ENCODE assay signal across 8 cellular contexts in genomic region chr17:42312285-42313130, GRCh38. TPM values are rescaled to one million over a fixed set of nuclear protein-coding genes. Genes with fewer than 3 reads are reported as not detected.
DNase-seq lines count a peak whose midpoint lies in the region; ATAC-seq and TF ChIP-seq lines count a peak whose summit lies in the region.

No MANE protein-coding gene starts in this region.

- peak overlapping the region; percentile 94 for H3K27ac Mint-ChIP-seq in activated naive CD8-positive, alpha-beta T cell

- H3K4me1 ChIP-seq in SK-N-SH (ENCODE audit: control insufficient read depth in 1 of 2, insufficient read depth in 2 of 2, low read depth in 1 of 2, low read length in 1 of 2), result peaks cover 0 to 15% of the 10 kb centered on the region in 2 experiments; a peak in 2 of 4 replicates
- H3K4me1 ChIP-seq in parathyroid adenoma, result no peaks in the 10 kb centered on the region
- peaks cover 12 to 26% (median 21%) of the 10 kb centered on the region in 4 donors for H3K4me1 ChIP-seq in transverse colon

- TF ChIP-seq CTCF in SK-N-SH (IDR thresholded peaks at IDR 0.05) (peak; percentile 65), parathyroid adenoma (IDR thresholded peaks at IDR 0.05) (peak; percentile 60), transverse colon (IDR thresholded peaks at IDR 0.05) (peak; percentile 47 to 55 (median 53))

- H3K9me3 ChIP-seq in SK-N-SH (no peaks in the 10 kb centered on the region), parathyroid adenoma (ENCODE audit: control insufficient read depth, low read length) (no peaks in the 10 kb centered on the region), transverse colon (no peaks in the 10 kb centered on the region)

- TF ChIP-seq RAD21 in SK-N-SH (IDR thresholded peaks at IDR 0.05; ENCODE audit: low read length), result peak; percentile 70

- POLR2A ChIA-PET in SK-N-SH (lab: Yijun Ruan, JAX), result interaction anchor here (1.1 to 1.3 kb wide), 2 partner anchors 35 to 76 kb away, joined by 4 read pairs; partner anchors contain the start of gene STAT3

- H3K79me2 ChIP-seq in SK-N-SH (ENCODE audit: insufficient read depth) (no peaks in the 10 kb centered on the region), parathyroid adenoma (no peaks in the 10 kb centered on the region)

- no peak overlapping the region for H3K9ac ChIP-seq in SK-N-SH
- H3K9ac ChIP-seq in parathyroid adenoma, result no peak overlapping the region

- no peaks in the 10 kb centered on the region for H3K9me3 Mint-ChIP-seq in activated naive CD8-positive, alpha-beta T cell (ENCODE audit: low read depth)

- no peaks in the 10 kb centered on the region for H3K27me3 Mint-ChIP-seq in activated naive CD8-positive, alpha-beta T cell

- in situ Hi-C loops in transverse colon (cut with MboI; ENCODE audit: low pct_ligation_motif_present in 1 of 4, low pct_unique_long_range_greater_than_20kb in 1 of 4, low sequenced_read_pairs in 3 of 4), result loop anchor here in 1 of 4 donors (25.0 kb wide), 1 partner anchor 200 kb away; no protein-coding TSS in a partner anchor

- DNase-seq in GF-D8 (lab: John Stamatoyannopoulos, UW) (peak; percentile 75), HuH-7 (ENCODE audit: low spot score) (peak; percentile 93), SK-N-SH (peak; percentile 93), head of caudate nucleus (peak; percentile 77 to 94 (median 88)), transverse colon (peak; percentile 83)

- H3K4me3 ChIP-seq in SK-N-SH (ENCODE audit: low read depth in 2 of 2, low read length in 1 of 2) (no peak overlapping the region; a peak in 1 of 4 replicates), parathyroid adenoma (ENCODE audit: low read depth, low read length) (no peak overlapping the region), transverse colon (peak overlapping the region in 1 of 4 donors; percentile 24)

- ATAC-seq in HG02623 (IDR thresholded peaks at IDR 0.05; ENCODE audit: unreplicated experiment), result no peak

- peak overlapping the region; percentile 26; the same call in 1 of the 2 replicates for H3K4me2 ChIP-seq in SK-N-SH
- H3K4me2 ChIP-seq in parathyroid adenoma (ENCODE audit: low read length), result no peak overlapping the region

- H3K27me3 ChIP-seq in SK-N-SH (ENCODE audit: insufficient read depth), result no peaks in the 10 kb centered on the region
- H3K27me3 ChIP-seq in parathyroid adenoma (ENCODE audit: control insufficient read depth, insufficient read depth, low read length), result no peaks in the 10 kb centered on the region
- H3K27me3 ChIP-seq in transverse colon, result no peaks in the 10 kb centered on the region

- H3K36me3 ChIP-seq in SK-N-SH (replicated peaks in 1 of 2; ENCODE audit: control insufficient read depth in 1 of 2, insufficient read depth in 2 of 2, low read length in 1 of 2) (peaks cover 17 to 38% of the 10 kb centered on the region in 2 experiments), parathyroid adenoma (ENCODE audit: control insufficient read depth, insufficient read depth, low read length) (no peaks in the 10 kb centered on the region), transverse colon (peaks cover 0 to 25% (median 9%) of the 10 kb centered on the region in 4 donors)

- H4K20me1 ChIP-seq in SK-N-SH (ENCODE audit: insufficient read depth), result no peaks in the 10 kb centered on the region

- H3K4me3 Mint-ChIP-seq in activated naive CD8-positive, alpha-beta T cell, result peak overlapping the region; percentile 83

- H3K4me1 Mint-ChIP-seq in activated naive CD8-positive, alpha-beta T cell (ENCODE audit: low read depth), result peaks cover 76% of the 10 kb centered on the region

- no peak overlapping the region for H2AFZ ChIP-seq in SK-N-SH (ENCODE audit: low read depth)
- H2AFZ ChIP-seq in parathyroid adenoma, result peak overlapping the region; percentile 70

- peak; percentile 8 for TF ChIP-seq POLR2A in transverse colon (IDR thresholded peaks at IDR 0.05)

- 61% methylated on average over 24 of the region's 54 CpGs for WGBS in SK-N-SH (ENCODE audit: low lambda C conversion rate)
- WGBS in transverse colon (ENCODE audit: low coverage in 1 of 2), 2 donors, result 38% methylated on average over 42 of the region's 54 CpGs; no CpG with 5 or more reads in 1 of the 2 donors

- CTCF ChIA-PET in SK-N-SH (lab: Yijun Ruan, JAX), result interaction anchor here (0.6 to 26.2 kb wide), 38 partner anchors 9 to 443 kb away, joined by 3 to 683 read pairs (median 5); partner anchors contain the start of genes CAVIN1, CNP, KCNH4 and NAGLU

- H3F3A ChIP-seq in SK-N-SH (replicated peaks; ENCODE audit: insufficient read depth), result peaks cover 14% of the 10 kb centered on the region

- peak overlapping the region in 1 of 2 experiments; percentile 51; a peak in 2 of 4 replicates for H3K27ac ChIP-seq in SK-N-SH (ENCODE audit: low read depth in 2 of 2, low read length in 1 of 2)
- no peak overlapping the region for H3K27ac ChIP-seq in parathyroid adenoma
- peak overlapping the region; percentile 82 to 93 (median 88) for H3K27ac ChIP-seq in transverse colon

- intact Hi-C loops in head of caudate nucleus (cut with DNase I), result loop anchor here (10.0 kb wide), 1 partner anchor 202 kb away; no protein-coding TSS in a partner anchor
- intact Hi-C loops in transverse colon (cut with DNase I; ENCODE audit: low total_unique reads), result no loop called here

- TF ChIP-seq EP300 in SK-N-SH (IDR thresholded peaks at IDR 0.05; ENCODE audit: borderline replicate concordance in 1 of 2, low read depth in 1 of 2, low read length in 1 of 2) (peak in 1 of 2 experiments; percentile 2; a peak in 1 of 4 replicates), transverse colon (IDR thresholded peaks at IDR 0.05; ENCODE audit: low read depth) (no peak)

- H3K9me2 ChIP-seq in SK-N-SH, result no peaks in the 10 kb centered on the region

- peaks cover 5% of the 10 kb centered on the region for H3K36me3 Mint-ChIP-seq in activated naive CD8-positive, alpha-beta T cell

TF ChIP-seq in SK-N-SH, 30 proteins besides CTCF, POLR2A, EP300 and RAD21 (continues in another document):
- TF ChIP-seq ELF1 (IDR thresholded peaks at IDR 0.05) (no peak), POLR2AphosphoS5 (IDR thresholded peaks at IDR 0.05; ENCODE audit: low read depth, low read length) (no peak), FOSL2 (IDR thresholded peaks at IDR 0.05; ENCODE audit: borderline replicate concordance, low read depth) (no peak), TAF1 (IDR thresholded peaks at IDR 0.05; ENCODE audit: borderline replicate concordance, low read depth, low read length) (no peak), FOXJ3 (CRISPR knock-in tag; IDR thresholded peaks at IDR 0.05) (0 out of 2 replicates have a peak, but pooled peaks have one; percentile 55), GATA2 (CRISPR knock-in tag; IDR thresholded peaks at IDR 0.05) (no peak), MXI1 (IDR thresholded peaks at IDR 0.05; ENCODE audit: low read depth, low read length) (peak; percentile 63; the same call in 1 of the 2 replicates), YY1 (IDR thresholded peaks at IDR 0.05; ENCODE audit: low read depth) (no peak), FOXM1 (IDR thresholded peaks at IDR 0.05; ENCODE audit: low read depth) (no peak), GABPA (IDR thresholded peaks at IDR 0.05; ENCODE audit: low read depth) (no peak), JUND (IDR thresholded peaks at IDR 0.05) (no peak), RFX5 (IDR thresholded peaks at IDR 0.05; ENCODE audit: low read length) (no peak), RCOR1 (IDR thresholded peaks at IDR 0.05; ENCODE audit: low read length) (0 out of 2 replicates have a peak, but pooled peaks have one; percentile 31), PBX3 (IDR thresholded peaks at IDR 0.05) (no peak), NRF1 (IDR thresholded peaks at IDR 0.05; ENCODE audit: low read depth, low read length) (0 out of 2 replicates have a peak, but pooled peaks have one; percentile 17), SMC3 (IDR thresholded peaks at IDR 0.05; ENCODE audit: low read depth, low read length) (peak; percentile 64), CHD2 (IDR thresholded peaks at IDR 0.05; ENCODE audit: low read length, partially characterized antibody) (no peak)
- TF ChIP-seq, protein P1, sequence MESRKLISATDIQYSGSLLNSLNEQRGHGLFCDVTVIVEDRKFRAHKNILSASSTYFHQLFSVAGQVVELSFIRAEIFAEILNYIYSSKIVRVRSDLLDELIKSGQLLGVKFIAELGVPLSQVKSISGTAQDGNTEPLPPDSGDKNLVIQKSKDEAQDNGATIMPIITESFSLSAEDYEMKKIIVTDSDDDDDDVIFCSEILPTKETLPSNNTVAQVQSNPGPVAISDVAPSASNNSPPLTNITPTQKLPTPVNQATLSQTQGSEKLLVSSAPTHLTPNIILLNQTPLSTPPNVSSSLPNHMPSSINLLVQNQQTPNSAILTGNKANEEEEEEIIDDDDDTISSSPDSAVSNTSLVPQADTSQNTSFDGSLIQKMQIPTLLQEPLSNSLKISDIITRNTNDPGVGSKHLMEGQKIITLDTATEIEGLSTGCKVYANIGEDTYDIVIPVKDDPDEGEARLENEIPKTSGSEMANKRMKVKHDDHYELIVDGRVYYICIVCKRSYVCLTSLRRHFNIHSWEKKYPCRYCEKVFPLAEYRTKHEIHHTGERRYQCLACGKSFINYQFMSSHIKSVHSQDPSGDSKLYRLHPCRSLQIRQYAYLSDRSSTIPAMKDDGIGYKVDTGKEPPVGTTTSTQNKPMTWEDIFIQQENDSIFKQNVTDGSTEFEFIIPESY (IDR thresholded peaks at IDR 0.05; ENCODE audit: borderline replicate concordance, low read depth), result no peak
- TF ChIP-seq, protein P2, sequence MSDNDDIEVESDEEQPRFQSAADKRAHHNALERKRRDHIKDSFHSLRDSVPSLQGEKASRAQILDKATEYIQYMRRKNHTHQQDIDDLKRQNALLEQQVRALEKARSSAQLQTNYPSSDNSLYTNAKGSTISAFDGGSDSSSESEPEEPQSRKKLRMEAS (IDR thresholded peaks at IDR 0.05; ENCODE audit: low read depth), result peak; percentile 79; the same call in 1 of the 2 replicates

RNA-seq across cellular contexts. Expression of gene STAT5A, which starts 24.2 kb away (rescaled TPM):
- 1.4 and 2.3 TPM in 2 replicates for polyA plus RNA-seq in SK-N-SH (2012; rRNA removed)
- 0.85 and 1.7 TPM in 2 replicates for polyA plus RNA-seq in SK-N-SH (2012; cell fraction: cytosol; rRNA removed)
- 5.1 and 5.8 TPM in 2 replicates for polyA plus RNA-seq in SK-N-SH (2012; cell fraction: nucleus; rRNA removed)
- total RNA-seq in transverse colon, result 10 to 100 TPM; 36.2 to 93.7 (median 50.3) TPM

RNA-seq across cellular contexts. Expression of gene STAT5B, which starts 36.3 kb away (rescaled TPM):
- polyA plus RNA-seq in SK-N-SH (2012; rRNA removed), result 23.6 and 27.7 TPM in 2 replicates
- polyA plus RNA-seq in SK-N-SH (2012; cell fraction: cytosol; rRNA removed), result 12.5 and 15.6 TPM in 2 replicates
- polyA plus RNA-seq in SK-N-SH (2012; cell fraction: nucleus; rRNA removed), result 64.3 and 77.5 TPM in 2 replicates
- 100 to 1,000 TPM in 2 of 4 donors, 10 to 100 TPM in 2; 51.3 to 151 (median 79.1) TPM for total RNA-seq in transverse colon
